Comparison of ENCODE assay signal across 8 cellular contexts in genomic region chr10:95430231-95430951, GRCh38.
DNase-seq lines count a peak whose midpoint lies in the region; ATAC-seq and TF ChIP-seq lines count a peak whose summit lies in the region.

No MANE protein-coding gene starts in this region.

- no peaks in the 10 kb centered on the region for H3K79me1 ChIP-seq in trophoblast cell (ENCODE audit: low read length)

- H4K12ac ChIP-seq in trophoblast cell (ENCODE audit: low read depth, low read length): no peak overlapping the region

- no peak overlapping the region for H4K8ac ChIP-seq in trophoblast cell (ENCODE audit: low read depth, low read length)

- H3K23ac ChIP-seq in trophoblast cell (ENCODE audit: low read length): no peak overlapping the region

- no peak overlapping the region for H2BK5ac ChIP-seq in trophoblast cell (ENCODE audit: low read depth, low read length, poor library complexity)

- no peak overlapping the region for H3K4ac ChIP-seq in trophoblast cell (ENCODE audit: low read depth, low read length)

- H3K27me3 ChIP-seq in PC-9 (ENCODE audit: insufficient read depth, low read depth): no peaks in the 10 kb centered on the region
- no peaks in the 10 kb centered on the region for H3K27me3 ChIP-seq in foreskin keratinocyte
- no peaks in the 10 kb centered on the region for H3K27me3 ChIP-seq in trophoblast cell (ENCODE audit: insufficient read depth, low read length)

- H3K4me1 ChIP-seq in PC-9 (replicated peaks; ENCODE audit: insufficient read depth): peaks cover 16% of the 10 kb centered on the region
- peaks cover 8% of the 10 kb centered on the region for H3K4me1 ChIP-seq in foreskin keratinocyte
- no peaks in the 10 kb centered on the region for H3K4me1 ChIP-seq in trophoblast cell (ENCODE audit: control insufficient read depth in 1 of 2, insufficient read depth in 2 of 2, low read length in 2 of 2)

- H3K27ac Mint-ChIP-seq in activated T-helper 17 cell treated with anti-CD3 and anti-CD28 coated beads, Interleukin-2, amount 50 U/mL, for 72 hours: no peak overlapping the region

- H4K20me1 ChIP-seq in PC-9 (ENCODE audit: insufficient read depth): no peaks in the 10 kb centered on the region

- H3K27me3 Mint-ChIP-seq in activated T-helper 17 cell treated with anti-CD3 and anti-CD28 coated beads, Interleukin-2, amount 50 U/mL, for 72 hours: no peaks in the 10 kb centered on the region

- H3F3A ChIP-seq in PC-9 (ENCODE audit: insufficient read depth, low read depth): peaks cover 7% of the 10 kb centered on the region; the same call in 1 of the 2 replicates

- no peaks in the 10 kb centered on the region for H3K9me3 Mint-ChIP-seq in activated T-helper 17 cell treated with anti-CD3 and anti-CD28 coated beads, Interleukin-2, amount 50 U/mL, for 72 hours

- H2AFZ ChIP-seq in PC-9: 0 out of 2 replicates have a peak overlapping the region, but pooled peaks have one; percentile 44
- H2AFZ ChIP-seq in trophoblast cell (ENCODE audit: insufficient read depth, low read length, poor library complexity): no peak overlapping the region

- H3K4me3 ChIP-seq in PC-9: no peak overlapping the region
- no peak overlapping the region for H3K4me3 ChIP-seq in trophoblast cell (ENCODE audit: low read depth, low read length)

- intact Hi-C loops in PC-9 (cut with micrococcal nuclease; ENCODE audit: unreplicated experiment): loop anchor here (1.0 kb wide), 2 partner anchors 56 to 171 kb away; no protein-coding TSS in a partner anchor

- DNase-seq in EH (ENCODE audit: low read depth): peak; percentile 66
- DNase-seq in PC-9: peak; percentile 29 to 48
- peak; percentile 30 to 58 for DNase-seq in foreskin keratinocyte
- peak; percentile 55 to 83 for DNase-seq in trophoblast cell
- DNase-seq in middle frontal gyrus (ENCODE audit: extremely low spot score, low spot score): no peak

- CTCF ChIA-PET in PC-9 (lab: Charles Lee): interaction anchor here (0.5 to 1.0 kb wide), 8 partner anchors 11 to 297 kb away, joined by 3 to 7 read pairs (median 4); no protein-coding TSS in a partner anchor

- no peak overlapping the region for H3K14ac ChIP-seq in trophoblast cell (ENCODE audit: low read length)

- peak overlapping the region; percentile 42 for H3K4me2 ChIP-seq in PC-9
- no peak overlapping the region for H3K4me2 ChIP-seq in trophoblast cell (ENCODE audit: low read length)

- H3K9me3 ChIP-seq in PC-9 (ENCODE audit: insufficient read depth, low read depth) (no peaks in the 10 kb centered on the region), trophoblast cell (ENCODE audit: insufficient read depth, low read depth, low read length) (no peaks in the 10 kb centered on the region)

- no peak overlapping the region for H3K18ac ChIP-seq in trophoblast cell (ENCODE audit: low read length)

- no peak overlapping the region for H3K4me3 Mint-ChIP-seq in activated T-helper 17 cell treated with anti-CD3 and anti-CD28 coated beads, Interleukin-2, amount 50 U/mL, for 72 hours

- POLR2A ChIA-PET in PC-9 (lab: Charles Lee; ENCODE audit: unreplicated experiment): no interaction called here

- H2AK5ac ChIP-seq in trophoblast cell (ENCODE audit: low read length): no peak overlapping the region

- BruUV-seq in PC-9 (replicated peaks; lab: Mats Ljungman, UMichigan): no TSS peak

- H2BK12ac ChIP-seq in trophoblast cell (ENCODE audit: low read length): no peak overlapping the region

- H3K79me2 ChIP-seq in PC-9 (ENCODE audit: low read depth): no peaks in the 10 kb centered on the region
- H3K79me2 ChIP-seq in trophoblast cell (ENCODE audit: control insufficient read depth, insufficient read depth, low read length, poor library complexity): no peaks in the 10 kb centered on the region

- H3K9ac ChIP-seq in trophoblast cell (ENCODE audit: low read length): no peak overlapping the region

- WGBS in trophoblast cell (ENCODE audit: extremely low coverage, insufficient coverage, insufficient read length): no CpG with 5 or more reads among the region's 12 CpGs

- H4K91ac ChIP-seq in trophoblast cell (ENCODE audit: low read depth, low read length): no peak overlapping the region

- peak; percentile 83 for TF ChIP-seq CTCF in PC-9 (conservative IDR thresholded peaks at IDR 0.05)
- TF ChIP-seq CTCF in foreskin keratinocyte (conservative IDR thresholded peaks at IDR 0.05): peak; percentile 95

- H3K27ac ChIP-seq in PC-9 (peak overlapping the region; percentile 64), foreskin keratinocyte (no peak overlapping the region), trophoblast cell (ENCODE audit: low read depth, low read length) (no peak overlapping the region)

- H3K4me1 Mint-ChIP-seq in activated T-helper 17 cell treated with anti-CD3 and anti-CD28 coated beads, Interleukin-2, amount 50 U/mL, for 72 hours: no peaks in the 10 kb centered on the region

- no peaks in the 10 kb centered on the region for H3K36me3 Mint-ChIP-seq in activated T-helper 17 cell treated with anti-CD3 and anti-CD28 coated beads, Interleukin-2, amount 50 U/mL, for 72 hours (ENCODE audit: low read depth)

- no peaks in the 10 kb centered on the region for H3K36me3 ChIP-seq in PC-9 (ENCODE audit: low read depth)
- peaks cover 0 to 2% of the 10 kb centered on the region in 2 experiments for H3K36me3 ChIP-seq in trophoblast cell (ENCODE audit: control insufficient read depth in 1 of 2, insufficient read depth in 2 of 2, low read length in 2 of 2)

- ATAC-seq in GM19438 (IDR thresholded peaks at IDR 0.05; ENCODE audit: low read depth, unreplicated experiment) (peak; percentile 92), HG03439 (IDR thresholded peaks at IDR 0.05; ENCODE audit: unreplicated experiment) (peak; percentile 80), foreskin keratinocyte (peak; percentile 77)
- ATAC-seq in activated T-helper 17 cell treated with anti-CD3 and anti-CD28 coated beads, Interleukin-2, amount 50 U/mL, for 72 hours (replicated peaks): peak; percentile 83

- no peaks in the 10 kb centered on the region for H3K9me2 ChIP-seq in PC-9 (ENCODE audit: insufficient read depth)

- H2BK120ac ChIP-seq in trophoblast cell (ENCODE audit: insufficient read depth, low read length, poor library complexity): no peak overlapping the region
